22 cellular contexts compared by ENCODE assay signal in the genomic region with DNA sequence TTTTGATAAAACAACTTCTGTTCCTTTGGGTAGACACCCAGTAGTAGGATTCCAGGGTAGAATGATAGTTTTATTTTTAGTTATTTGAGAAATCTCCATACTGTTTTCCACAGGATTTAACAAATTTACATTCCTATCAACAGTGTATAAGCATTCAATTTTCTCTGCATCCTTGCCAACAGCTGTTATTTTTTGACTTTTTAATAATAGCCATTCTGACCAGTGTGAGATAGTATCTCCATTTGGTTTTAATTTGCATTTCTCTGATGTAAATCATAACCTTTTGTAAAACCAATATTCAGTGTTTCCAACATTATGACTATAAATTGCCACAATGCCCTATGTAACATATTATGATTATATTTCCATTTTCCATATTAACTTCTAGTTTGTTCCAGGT. TPM values are rescaled to one million over a fixed set of nuclear protein-coding genes. Genes with fewer than 3 reads are reported as not detected.
DNase-seq lines count a peak whose midpoint lies in the region; ATAC-seq, FAIRE-seq and TF ChIP-seq lines count a peak whose summit lies in the region.
"Had no signal": no experiment of that assay in that cellular context is flagged by ENCODE, and none has a peak within 500 bp of the region (broad histone marks: within the 10 kb centered on the region; RNA-seq: fewer than 3 reads in every experiment).

No MANE protein-coding gene starts in this region.

- H3K4me1 Mint-ChIP-seq in immature natural killer cell = no peaks in the 10 kb centered on the region

- no peak overlapping the region for H3K4me3 Mint-ChIP-seq in immature natural killer cell
- H3K4me3 Mint-ChIP-seq: CD4-positive, alpha-beta memory T cell; HFFc6 had no signal

- no peak for ATAC-seq in GM19324 (IDR thresholded peaks at IDR 0.05; ENCODE audit: low FRiP score, unreplicated experiment)
- ATAC-seq in HG02623 (IDR thresholded peaks at IDR 0.05; ENCODE audit: unreplicated experiment) = no peak
- ATAC-seq: GM12878 had no signal

- H3K27ac Mint-ChIP-seq in immature natural killer cell = no peak overlapping the region
- H3K27ac Mint-ChIP-seq: HFFc6 had no signal

- peaks cover under 1 to 2% (median 1%) of the 10 kb centered on the region in 3 donors for H3K36me3 Mint-ChIP-seq in immature natural killer cell

- H3K9me3 Mint-ChIP-seq in immature natural killer cell = peaks cover 0 to 2% (median 0%) of the 10 kb centered on the region in 6 donors

- FAIRE-seq in endometrium (lab: Jason Lieb, UNC) = peak; percentile 50
- FAIRE-seq: A204.1, GM12878, GM18507, H54 had no signal

- TF ChIP-seq CTCF in AG09319 (IDR thresholded peaks at IDR 0.05; ENCODE audit: low read depth, low read length) = no peak

- peaks cover 0 to 1% (median 0%) of the 10 kb centered on the region in 3 donors for H3K27me3 Mint-ChIP-seq in immature natural killer cell (ENCODE audit: low read depth in 3 of 3)
- H3K27me3 Mint-ChIP-seq: CD4-positive, alpha-beta memory T cell had no signal

- DNase-seq in AG09319 (ENCODE audit: extremely low read depth, low read depth) (peak; percentile 22), EH (ENCODE audit: low read depth) (peak; percentile 5), fibroblast of peridontal ligament (ENCODE audit: extremely low read depth) (peak; percentile 64), immature natural killer cell (no peak)
- DNase-seq in NK-92 treated with Interleukin-12 subunit alpha and Interleukin-12 subunit beta, amount 100 ng/mL, for 24 hours (lab: John Stamatoyannopoulos, UW) = no peak
- DNase-seq: C1 segment of cervical spinal cord; Calu3; CD4-positive, alpha-beta memory T cell; COR-L47; DMS53; DMS79 treated with DMSO at 0.1 percent for 48 hours; EL; GDM1; GOT3; HFFc6 had no signal

RNA-seq across cellular contexts. Expression of a gene that starts 28.2 kb away (rescaled TPM):
- 1 to 10 TPM; 2.0 to 4.9 (median 2.0) TPM for polyA plus RNA-seq in immature natural killer cell

RNA-seq across cellular contexts. Expression of a gene that starts 45.0 kb away (rescaled TPM):
- polyA plus RNA-seq in immature natural killer cell = 10 to 100 TPM; 20.7 to 34.6 (median 23.7) TPM

RNA-seq across cellular contexts. Expression of a gene that starts 50.6 kb away (rescaled TPM):
- 1 to 10 TPM; 5.7 to 7.2 (median 6.4) TPM for polyA plus RNA-seq in immature natural killer cell

Comparison
In these comparisons a context has a peak if more than half of its experiments do, and no peak if none do; other contexts are left out.
1. DNase-seq: peak in AG09319 (single experiment), EH (single experiment) and fibroblast of peridontal ligament (single experiment); none in immature natural killer cell (0 of 3) and NK-92 treated with Interleukin-12 subunit alpha and Interleukin-12 subunit beta, amount 100 ng/mL, for 24 hours (single experiment).